ENCODE assay signal across 1 cellular context in the genomic region with DNA sequence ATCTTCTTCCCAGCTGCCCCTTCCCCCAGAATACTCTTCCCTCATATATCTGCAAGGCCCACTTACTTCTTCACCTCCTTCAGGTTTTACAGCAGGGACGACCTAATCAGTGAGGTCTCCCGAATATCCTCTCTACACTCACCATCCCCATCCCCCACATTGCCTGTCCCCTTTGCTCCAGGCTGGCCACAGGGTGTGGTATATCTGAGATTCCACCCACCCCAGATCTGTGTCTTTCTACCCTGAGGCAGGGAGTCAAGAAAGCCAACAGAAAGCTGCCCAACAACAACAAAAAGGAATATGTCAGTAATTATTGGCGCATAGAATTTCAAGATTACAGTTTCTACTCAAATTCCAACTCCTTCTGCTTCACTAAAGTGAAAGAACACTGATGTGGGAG.
TF ChIP-seq lines count a peak whose summit lies in the region.

No MANE protein-coding gene starts in this region.

TF ChIP-seq in HepG2, 621 proteins besides CTCF, POLR2A, EP300 and RAD21:
- TF ChIP-seq ZNF777 (CRISPR knock-in tag; IDR thresholded peaks at IDR 0.05) (no peak), FOXM1 (CRISPR knock-in tag; IDR thresholded peaks at IDR 0.05) (no peak), BRCA1 (CRISPR knock-in tag; IDR thresholded peaks at IDR 0.05) (no peak), ZNF230 (CRISPR knock-in tag; IDR thresholded peaks at IDR 0.05) (no peak), ZNF296 (CRISPR knock-in tag; conservative IDR thresholded peaks at IDR 0.05) (no peak), CAMTA2 (CRISPR knock-in tag; IDR thresholded peaks at IDR 0.05; ENCODE audit: borderline replicate concordance) (no peak), REPIN1 (CRISPR knock-in tag; IDR thresholded peaks at IDR 0.05; ENCODE audit: borderline replicate concordance, low read depth) (no peak)
- TF ChIP-seq, protein P1, sequence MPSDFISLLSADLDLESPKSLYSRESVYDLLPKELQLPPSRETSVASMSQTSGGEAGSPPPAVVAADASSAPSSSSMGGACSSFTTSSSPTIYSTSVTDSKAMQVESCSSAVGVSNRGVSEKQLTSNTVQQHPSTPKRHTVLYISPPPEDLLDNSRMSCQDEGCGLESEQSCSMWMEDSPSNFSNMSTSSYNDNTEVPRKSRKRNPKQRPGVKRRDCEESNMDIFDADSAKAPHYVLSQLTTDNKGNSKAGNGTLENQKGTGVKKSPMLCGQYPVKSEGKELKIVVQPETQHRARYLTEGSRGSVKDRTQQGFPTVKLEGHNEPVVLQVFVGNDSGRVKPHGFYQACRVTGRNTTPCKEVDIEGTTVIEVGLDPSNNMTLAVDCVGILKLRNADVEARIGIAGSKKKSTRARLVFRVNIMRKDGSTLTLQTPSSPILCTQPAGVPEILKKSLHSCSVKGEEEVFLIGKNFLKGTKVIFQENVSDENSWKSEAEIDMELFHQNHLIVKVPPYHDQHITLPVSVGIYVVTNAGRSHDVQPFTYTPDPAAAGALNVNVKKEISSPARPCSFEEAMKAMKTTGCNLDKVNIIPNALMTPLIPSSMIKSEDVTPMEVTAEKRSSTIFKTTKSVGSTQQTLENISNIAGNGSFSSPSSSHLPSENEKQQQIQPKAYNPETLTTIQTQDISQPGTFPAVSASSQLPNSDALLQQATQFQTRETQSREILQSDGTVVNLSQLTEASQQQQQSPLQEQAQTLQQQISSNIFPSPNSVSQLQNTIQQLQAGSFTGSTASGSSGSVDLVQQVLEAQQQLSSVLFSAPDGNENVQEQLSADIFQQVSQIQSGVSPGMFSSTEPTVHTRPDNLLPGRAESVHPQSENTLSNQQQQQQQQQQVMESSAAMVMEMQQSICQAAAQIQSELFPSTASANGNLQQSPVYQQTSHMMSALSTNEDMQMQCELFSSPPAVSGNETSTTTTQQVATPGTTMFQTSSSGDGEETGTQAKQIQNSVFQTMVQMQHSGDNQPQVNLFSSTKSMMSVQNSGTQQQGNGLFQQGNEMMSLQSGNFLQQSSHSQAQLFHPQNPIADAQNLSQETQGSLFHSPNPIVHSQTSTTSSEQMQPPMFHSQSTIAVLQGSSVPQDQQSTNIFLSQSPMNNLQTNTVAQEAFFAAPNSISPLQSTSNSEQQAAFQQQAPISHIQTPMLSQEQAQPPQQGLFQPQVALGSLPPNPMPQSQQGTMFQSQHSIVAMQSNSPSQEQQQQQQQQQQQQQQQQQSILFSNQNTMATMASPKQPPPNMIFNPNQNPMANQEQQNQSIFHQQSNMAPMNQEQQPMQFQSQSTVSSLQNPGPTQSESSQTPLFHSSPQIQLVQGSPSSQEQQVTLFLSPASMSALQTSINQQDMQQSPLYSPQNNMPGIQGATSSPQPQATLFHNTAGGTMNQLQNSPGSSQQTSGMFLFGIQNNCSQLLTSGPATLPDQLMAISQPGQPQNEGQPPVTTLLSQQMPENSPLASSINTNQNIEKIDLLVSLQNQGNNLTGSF (CRISPR knock-in tag; IDR thresholded peaks at IDR 0.05): no peak
- TF ChIP-seq, protein P2, sequence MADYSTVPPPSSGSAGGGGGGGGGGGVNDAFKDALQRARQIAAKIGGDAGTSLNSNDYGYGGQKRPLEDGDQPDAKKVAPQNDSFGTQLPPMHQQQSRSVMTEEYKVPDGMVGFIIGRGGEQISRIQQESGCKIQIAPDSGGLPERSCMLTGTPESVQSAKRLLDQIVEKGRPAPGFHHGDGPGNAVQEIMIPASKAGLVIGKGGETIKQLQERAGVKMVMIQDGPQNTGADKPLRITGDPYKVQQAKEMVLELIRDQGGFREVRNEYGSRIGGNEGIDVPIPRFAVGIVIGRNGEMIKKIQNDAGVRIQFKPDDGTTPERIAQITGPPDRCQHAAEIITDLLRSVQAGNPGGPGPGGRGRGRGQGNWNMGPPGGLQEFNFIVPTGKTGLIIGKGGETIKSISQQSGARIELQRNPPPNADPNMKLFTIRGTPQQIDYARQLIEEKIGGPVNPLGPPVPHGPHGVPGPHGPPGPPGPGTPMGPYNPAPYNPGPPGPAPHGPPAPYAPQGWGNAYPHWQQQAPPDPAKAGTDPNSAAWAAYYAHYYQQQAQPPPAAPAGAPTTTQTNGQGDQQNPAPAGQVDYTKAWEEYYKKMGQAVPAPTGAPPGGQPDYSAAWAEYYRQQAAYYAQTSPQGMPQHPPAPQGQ (CRISPR knock-in tag; IDR thresholded peaks at IDR 0.05; ENCODE audit: borderline replicate concordance): no peak
- TF ChIP-seq, protein P3, sequence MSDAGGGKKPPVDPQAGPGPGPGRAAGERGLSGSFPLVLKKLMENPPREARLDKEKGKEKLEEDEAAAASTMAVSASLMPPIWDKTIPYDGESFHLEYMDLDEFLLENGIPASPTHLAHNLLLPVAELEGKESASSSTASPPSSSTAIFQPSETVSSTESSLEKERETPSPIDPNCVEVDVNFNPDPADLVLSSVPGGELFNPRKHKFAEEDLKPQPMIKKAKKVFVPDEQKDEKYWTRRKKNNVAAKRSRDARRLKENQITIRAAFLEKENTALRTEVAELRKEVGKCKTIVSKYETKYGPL (CRISPR knock-in tag; IDR thresholded peaks at IDR 0.05): no peak
- TF ChIP-seq, protein P4, sequence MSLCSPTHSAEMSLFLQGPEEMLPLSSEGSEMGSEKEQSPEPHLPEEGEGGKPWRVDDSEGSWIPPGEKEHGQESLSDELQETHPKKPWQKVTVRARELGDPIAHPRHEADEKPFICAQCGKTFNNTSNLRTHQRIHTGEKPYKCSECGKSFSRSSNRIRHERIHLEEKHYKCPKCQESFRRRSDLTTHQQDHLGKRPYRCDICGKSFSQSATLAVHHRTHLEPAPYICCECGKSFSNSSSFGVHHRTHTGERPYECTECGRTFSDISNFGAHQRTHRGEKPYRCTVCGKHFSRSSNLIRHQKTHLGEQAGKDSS (CRISPR knock-in tag; IDR thresholded peaks at IDR 0.05; ENCODE audit: borderline replicate concordance, low read depth): no peak
- TF ChIP-seq, protein P5, sequence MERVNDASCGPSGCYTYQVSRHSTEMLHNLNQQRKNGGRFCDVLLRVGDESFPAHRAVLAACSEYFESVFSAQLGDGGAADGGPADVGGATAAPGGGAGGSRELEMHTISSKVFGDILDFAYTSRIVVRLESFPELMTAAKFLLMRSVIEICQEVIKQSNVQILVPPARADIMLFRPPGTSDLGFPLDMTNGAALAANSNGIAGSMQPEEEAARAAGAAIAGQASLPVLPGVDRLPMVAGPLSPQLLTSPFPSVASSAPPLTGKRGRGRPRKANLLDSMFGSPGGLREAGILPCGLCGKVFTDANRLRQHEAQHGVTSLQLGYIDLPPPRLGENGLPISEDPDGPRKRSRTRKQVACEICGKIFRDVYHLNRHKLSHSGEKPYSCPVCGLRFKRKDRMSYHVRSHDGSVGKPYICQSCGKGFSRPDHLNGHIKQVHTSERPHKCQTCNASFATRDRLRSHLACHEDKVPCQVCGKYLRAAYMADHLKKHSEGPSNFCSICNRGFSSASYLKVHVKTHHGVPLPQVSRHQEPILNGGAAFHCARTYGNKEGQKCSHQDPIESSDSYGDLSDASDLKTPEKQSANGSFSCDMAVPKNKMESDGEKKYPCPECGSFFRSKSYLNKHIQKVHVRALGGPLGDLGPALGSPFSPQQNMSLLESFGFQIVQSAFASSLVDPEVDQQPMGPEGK (CRISPR knock-in tag; IDR thresholded peaks at IDR 0.05): no peak
